8 cellular contexts compared by ENCODE assay signal in genomic region chr9:38619556-38620447, GRCh38. TPM values are rescaled to one million over a fixed set of nuclear protein-coding genes. Genes with fewer than 3 reads are reported as not detected.
DNase-seq lines count a peak whose midpoint lies in the region; ATAC-seq, FAIRE-seq and TF ChIP-seq lines count a peak whose summit lies in the region.

No MANE protein-coding gene starts in this region.

- H3K4me3 ChIP-seq in GM23248 (peak overlapping the region; percentile 61), bronchial epithelial cell (ENCODE audit: low read depth, low read length) (peak overlapping the region; percentile 76), liver (ENCODE audit: low read depth in 1 of 3, low read length in 3 of 3) (peak overlapping the region; percentile 48 to 70 (median 59))

- H4K20me1 ChIP-seq in GM23248 (ENCODE audit: insufficient read depth): no peaks in the 10 kb centered on the region

- no peaks in the 10 kb centered on the region for H3F3A ChIP-seq in GM23248 (ENCODE audit: insufficient read depth)

- H3K9ac ChIP-seq in GM23248 (no peak overlapping the region), liver (ENCODE audit: low read depth in 1 of 2, low read length in 2 of 2) (no peak overlapping the region)

- H3K4me1 ChIP-seq in GM23248 (ENCODE audit: insufficient read depth) (no peaks in the 10 kb centered on the region), liver (ENCODE audit: control insufficient read depth in 4 of 4, insufficient read depth in 4 of 4, low read length in 3 of 4) (peaks cover 5 to 25% (median 18%) of the 10 kb centered on the region in 4 donors)

- H3K9me2 ChIP-seq in GM23248 (ENCODE audit: insufficient read depth): no peaks in the 10 kb centered on the region

- 3 to 6% methylated on average over 32 to 58 of the region's 58 CpGs for WGBS in GM23248 (ENCODE audit: low coverage in 1 of 2, low lambda C conversion rate in 2 of 2, missing lambda C conversion rate in 2 of 2), 2 experiments
- 4% methylated on average over 56 of the region's 58 CpGs for WGBS in liver

- no peak for FAIRE-seq in bronchial epithelial cell (lab: Jason Lieb, UNC)
- no peak for FAIRE-seq in RCC 7860 (lab: Jason Lieb, UNC)

- DNase-seq in GM23248 (peak; percentile 1), bronchial epithelial cell (ENCODE audit: low read depth) (no peak), RCC 7860 (ENCODE audit: low spot score) (no peak)
- peak; percentile 10 to 31 (median 23) for DNase-seq in stimulated activated CD4-positive, alpha-beta T cell treated with anti-CD3 and anti-CD28 coated beads, TNF-alpha, amount 100 ng/mL, for 4 hours (ENCODE audit: low read depth in 3 of 3)

- H2AFZ ChIP-seq in GM23248: peak overlapping the region; percentile 66

- H3K36me3 ChIP-seq in GM23248 (ENCODE audit: low read depth) (no peaks in the 10 kb centered on the region), bronchial epithelial cell (ENCODE audit: control insufficient read depth, insufficient read depth, low read length) (no peaks in the 10 kb centered on the region), liver (ENCODE audit: control insufficient read depth in 4 of 4, insufficient read depth in 3 of 4, low read depth in 1 of 4, low read length in 3 of 4) (no peaks in the 10 kb centered on the region)

- no peaks in the 10 kb centered on the region for H3K9me3 ChIP-seq in GM23248 (ENCODE audit: low read depth)
- H3K9me3 ChIP-seq in liver (ENCODE audit: control insufficient read depth in 4 of 4, low read length in 3 of 4): peaks cover 0 to 6% (median 3%) of the 10 kb centered on the region in 4 donors

- no peak for TF ChIP-seq RAD21 in liver (IDR thresholded peaks at IDR 0.05)

- H3K27ac ChIP-seq in GM23248 (no peak overlapping the region), liver (ENCODE audit: low read depth in 1 of 2, low read length in 2 of 2) (peak overlapping the region; percentile 71 to 81)

- H3K27me3 ChIP-seq in GM23248 (replicated peaks; ENCODE audit: insufficient read depth): peaks cover 52% of the 10 kb centered on the region
- no peaks in the 10 kb centered on the region for H3K27me3 ChIP-seq in bronchial epithelial cell (ENCODE audit: control insufficient read depth, insufficient read depth, low read length)
- H3K27me3 ChIP-seq in liver (ENCODE audit: control insufficient read depth in 4 of 4, insufficient read depth in 4 of 4, low read length in 3 of 4): no peaks in the 10 kb centered on the region

- TF ChIP-seq CTCF in bronchial epithelial cell (IDR thresholded peaks at IDR 0.05; ENCODE audit: insufficient read depth, low read length, severe bottlenecking): no peak
- TF ChIP-seq CTCF in liver (IDR thresholded peaks at IDR 0.05; ENCODE audit: low read depth, low read length, missing input control): no peak

- peak; percentile 16 for ATAC-seq in SK-N-SH treated with all-trans-retinoic acid at 6 μM for 48 hours
- no peak for ATAC-seq in HG03565 (IDR thresholded peaks at IDR 0.05; ENCODE audit: unreplicated experiment)
- ATAC-seq in GM18907 (IDR thresholded peaks at IDR 0.05; ENCODE audit: unreplicated experiment): no peak

- H3K79me2 ChIP-seq in GM23248 (ENCODE audit: insufficient read depth): no peaks in the 10 kb centered on the region

- in situ Hi-C loops in GM23248 (cut with MboI): no loop called here

- peak overlapping the region; percentile 83 for H3K4me2 ChIP-seq in GM23248 (ENCODE audit: unreplicated experiment)

TF ChIP-seq in SK-N-SH treated with all-trans-retinoic acid at 6 μM for 48 hours, 23 proteins besides CTCF, POLR2A, EP300 and RAD21:
- TF ChIP-seq ZNF8 (CRISPR knock-in tag; IDR thresholded peaks at IDR 0.05): no peak
- no peak for TF ChIP-seq ZNF70 (CRISPR knock-in tag; IDR thresholded peaks at IDR 0.05)
- no peak for TF ChIP-seq ZNF565 (CRISPR knock-in tag; conservative IDR thresholded peaks at IDR 0.05; ENCODE audit: low read depth)
- TF ChIP-seq CSDC2 (CRISPR knock-in tag; IDR thresholded peaks at IDR 0.05): no peak
- TF ChIP-seq POU6F1 (CRISPR knock-in tag; IDR thresholded peaks at IDR 0.05; ENCODE audit: borderline replicate concordance, low read depth): no peak
- TF ChIP-seq TOX (CRISPR knock-in tag; IDR thresholded peaks at IDR 0.05; ENCODE audit: borderline replicate concordance): no peak

TF ChIP-seq in liver, 16 proteins besides CTCF, POLR2A, EP300 and RAD21:
- no peak for TF ChIP-seq GABPA (IDR thresholded peaks at IDR 0.05 in 1 of 2, conservative IDR thresholded peaks at IDR 0.05 in 1 of 2)
- no peak for TF ChIP-seq JUND (IDR thresholded peaks at IDR 0.05)
- no peak for TF ChIP-seq ZBTB33 (IDR thresholded peaks at IDR 0.05)
- no peak for TF ChIP-seq REST (IDR thresholded peaks at IDR 0.05)
- no peak for TF ChIP-seq NR2F2 (IDR thresholded peaks at IDR 0.05)
- TF ChIP-seq HNF4G (IDR thresholded peaks at IDR 0.05): no peak
- TF ChIP-seq TAF1 (conservative IDR thresholded peaks at IDR 0.05): no peak
- no peak for TF ChIP-seq YY1 (IDR thresholded peaks at IDR 0.05)
- no peak for TF ChIP-seq ATF3 (IDR thresholded peaks at IDR 0.05)
- TF ChIP-seq RXRA (IDR thresholded peaks at IDR 0.05): no peak
- TF ChIP-seq HNF4A (conservative IDR thresholded peaks at IDR 0.05): no peak
- TF ChIP-seq EGR1 (IDR thresholded peaks at IDR 0.05; ENCODE audit: low read depth in 2 of 2): no peak
TF ChIP-seq in liver: peak in this region for 0.

RNA-seq across cellular contexts. Expression of gene ANKRD18A, which starts 0.6 kb away (rescaled TPM):
- not detected in 2 replicates for total RNA-seq in GM23248 (2014; rRNA removed; shearing (Covaris generic))
- polyA plus RNA-seq in GM23248 (2016; fragmentation: Nextera tagmentation; extraction: Ambion mirVana): not detected in 2 replicates
- total RNA-seq in bronchial epithelial cell: 1.6 and 3.3 TPM in 2 replicates
- total RNA-seq in liver: under 1 TPM; 0.23 to 0.25 TPM
- polyA plus RNA-seq in liver: under 1 TPM in 1 of 2 donors, not detected in 1; 0.05 TPM

Comparison
In these comparisons a context has a peak if more than half of its experiments do, and no peak if none do; other contexts are left out.
1. DNase-seq: peak in GM23248 (single experiment) and stimulated activated CD4-positive, alpha-beta T cell treated with anti-CD3 and anti-CD28 coated beads, TNF-alpha, amount 100 ng/mL, for 4 hours (3 of 3); none in bronchial epithelial cell (single experiment) and RCC 7860 (single experiment).
2. Peak in every context shown above with its lines, with median percentiles within 50 percentile points of each other: H3K4me3 ChIP-seq.